ENCODE assay signal across 8 cellular contexts in the genomic region with DNA sequence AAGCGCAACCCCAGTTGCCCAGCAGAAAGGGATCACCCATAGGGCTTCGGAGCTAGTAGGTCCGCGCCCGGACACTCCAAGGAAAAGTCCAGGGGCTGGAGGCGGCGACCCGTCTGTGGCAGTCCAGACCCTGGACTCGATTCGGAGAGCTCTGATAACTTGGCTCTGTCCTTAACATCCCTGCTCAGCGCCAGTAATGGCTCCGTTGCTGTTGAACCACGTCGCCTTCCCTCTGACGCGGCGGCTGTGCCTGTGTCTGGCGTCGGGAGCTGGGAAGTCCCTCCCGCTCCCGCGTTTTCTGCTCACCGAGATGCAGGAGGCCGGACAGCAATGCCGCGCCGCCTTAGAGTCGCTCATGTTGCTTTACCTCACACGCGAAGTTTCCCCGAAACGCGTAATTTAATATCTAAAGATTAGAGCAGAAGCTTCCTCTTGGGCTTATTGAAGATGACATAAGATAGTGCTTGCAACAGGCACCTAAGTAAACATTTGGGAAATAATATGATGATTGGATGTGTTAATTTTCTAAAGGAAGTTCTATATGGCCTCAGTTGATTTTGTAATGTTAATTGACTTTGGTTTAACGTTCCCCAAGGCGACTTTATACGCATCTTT. TPM values are rescaled to one million over a fixed set of nuclear protein-coding genes. Genes with fewer than 3 reads are reported as not detected.
A peak's percentile ranks its signal among the peaks of the same experiment; 100 is the strongest.
DNase-seq lines count a peak whose midpoint lies in the region; ATAC-seq, FAIRE-seq and TF ChIP-seq lines count a peak whose summit lies in the region.

No MANE protein-coding gene starts in this region.

- peaks cover 30% of the 10 kb centered on the region for H3K4me1 Mint-ChIP-seq in activated CD4-positive, alpha-beta T cell treated with anti-CD3 and anti-CD28 coated beads for 36 hours

- FAIRE-seq in A549 (lab: Jason Lieb, UNC) = no peak

- peak overlapping the region; percentile 67 to 100 for H3K27ac ChIP-seq in A549

- TF ChIP-seq CTCF in A549 (IDR thresholded peaks at IDR 0.05) = no peak

- CTCF ChIA-PET in A549 (lab: Yijun Ruan, JAX) = no interaction called here
- CTCF ChIA-PET in activated CD4-positive, alpha-beta T cell treated with anti-CD3 and anti-CD28 coated beads for 36 hours (lab: Charles Lee) = interaction anchor here (0.6 to 1.8 kb wide), 2 partner anchors 42 to 59 kb away, joined by 3 to 14 read pairs; no protein-coding TSS in a partner anchor

- no peaks in the 10 kb centered on the region for H3K9me3 ChIP-seq in A549

- 10% methylated on average over 23 of the region's 36 CpGs for WGBS in A549 (ENCODE audit: missing lambda C conversion rate)

- peaks cover 14% of the 10 kb centered on the region for H3K36me3 Mint-ChIP-seq in activated CD4-positive, alpha-beta T cell treated with anti-CD3 and anti-CD28 coated beads for 36 hours (ENCODE audit: low read depth)

- H3K4me2 ChIP-seq in A549 = peak overlapping the region; percentile 73

- ATAC-seq in A549 (peak; percentile 75 to 81), GM18868 (IDR thresholded peaks at IDR 0.05; ENCODE audit: unreplicated experiment) (peak; percentile 14), HG03159 (IDR thresholded peaks at IDR 0.05; ENCODE audit: unreplicated experiment) (peak; percentile 7)
- peak; percentile 25 for ATAC-seq in activated CD4-positive, alpha-beta T cell treated with anti-CD3 and anti-CD28 coated beads for 36 hours

- H3K4me1 ChIP-seq in A549 = peaks cover 4% of the 10 kb centered on the region; the same call in 1 of the 3 replicates

- peak overlapping the region; percentile 98 for H3K27ac Mint-ChIP-seq in activated CD4-positive, alpha-beta T cell treated with anti-CD3 and anti-CD28 coated beads for 36 hours

- peak overlapping the region; percentile 89 for H3K4me3 Mint-ChIP-seq in activated CD4-positive, alpha-beta T cell treated with anti-CD3 and anti-CD28 coated beads for 36 hours

- TF ChIP-seq POLR2A in A549 (IDR thresholded peaks at IDR 0.05; ENCODE audit: low read length) = peak; percentile 43; the same call in 1 of the 2 replicates

- no peak for TF ChIP-seq EP300 in A549 (IDR thresholded peaks at IDR 0.05)

- H3K4me3 ChIP-seq in A549 = peak overlapping the region; percentile 96

- DNase-seq in A549 (ENCODE audit: low read depth in 1 of 2, low spot score in 1 of 2) (peak; percentile 38 to 90), NCI-H2196 treated with DMSO at 0.1 percent for 48 hours (lab: John Stamatoyannopoulos, UW; ENCODE audit: unreplicated experiment) (peak; percentile 87), dedifferentiated amniotic fluid mesenchymal stem cell (ENCODE audit: extremely low spot score) (peak; percentile 78), left kidney (ENCODE audit: low read depth, low spot score) (peak; percentile 97)
- DNase-seq in activated CD4-positive, alpha-beta T cell treated with anti-CD3 and anti-CD28 coated beads for 36 hours = peak; percentile 89
- peak; percentile 31 to 49 for DNase-seq in stimulated activated CD4-positive, alpha-beta T cell treated with anti-CD3 and anti-CD28 coated beads, Interleukin-1b, Interleukin-23, amount 100 ng/mL, for 4 hours (ENCODE audit: low read depth in 2 of 2)

- intact Hi-C loops in activated CD4-positive, alpha-beta T cell treated with anti-CD3 and anti-CD28 coated beads for 36 hours (cut with DNase I, micrococcal nuclease) = loop anchor here (1.0 to 10.0 kb wide), 6 partner anchors 13 to 1845 kb away; a partner anchor contains a TSS

- POLR2A ChIA-PET in A549 (lab: Yijun Ruan, JAX) = interaction anchor here (0.6 to 1.9 kb wide), 5 partner anchors 13 to 1871 kb away, joined by 3 to 49 read pairs (median 7); no protein-coding TSS in a partner anchor
- POLR2A ChIA-PET in activated CD4-positive, alpha-beta T cell treated with anti-CD3 and anti-CD28 coated beads for 36 hours (lab: Charles Lee) = interaction anchor here (0.6 to 4.6 kb wide), 4 partner anchors 16 to 1050 kb away, joined by 3 to 36 read pairs (median 4); no protein-coding TSS in a partner anchor

- no peaks in the 10 kb centered on the region for H3K9me3 Mint-ChIP-seq in activated CD4-positive, alpha-beta T cell treated with anti-CD3 and anti-CD28 coated beads for 36 hours (ENCODE audit: low read depth)

- peaks cover 2% of the 10 kb centered on the region for H3K27me3 Mint-ChIP-seq in activated CD4-positive, alpha-beta T cell treated with anti-CD3 and anti-CD28 coated beads for 36 hours

- no peak for TF ChIP-seq RAD21 in A549 (conservative IDR thresholded peaks at IDR 0.05 in 1 of 2, IDR thresholded peaks at IDR 0.05 in 1 of 2)

TF ChIP-seq in A549, 52 proteins besides CTCF, POLR2A, EP300 and RAD21:
- TF ChIP-seq RCOR1 (IDR thresholded peaks at IDR 0.05; ENCODE audit: low read depth, low read length) = no peak
- no peak for TF ChIP-seq ZFP36 (IDR thresholded peaks at IDR 0.05; ENCODE audit: borderline replicate concordance, partially characterized antibody)
- TF ChIP-seq, protein P1, sequence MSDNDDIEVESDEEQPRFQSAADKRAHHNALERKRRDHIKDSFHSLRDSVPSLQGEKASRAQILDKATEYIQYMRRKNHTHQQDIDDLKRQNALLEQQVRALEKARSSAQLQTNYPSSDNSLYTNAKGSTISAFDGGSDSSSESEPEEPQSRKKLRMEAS (IDR thresholded peaks at IDR 0.05) = peak; percentile 82
- TF ChIP-seq, protein P2, sequence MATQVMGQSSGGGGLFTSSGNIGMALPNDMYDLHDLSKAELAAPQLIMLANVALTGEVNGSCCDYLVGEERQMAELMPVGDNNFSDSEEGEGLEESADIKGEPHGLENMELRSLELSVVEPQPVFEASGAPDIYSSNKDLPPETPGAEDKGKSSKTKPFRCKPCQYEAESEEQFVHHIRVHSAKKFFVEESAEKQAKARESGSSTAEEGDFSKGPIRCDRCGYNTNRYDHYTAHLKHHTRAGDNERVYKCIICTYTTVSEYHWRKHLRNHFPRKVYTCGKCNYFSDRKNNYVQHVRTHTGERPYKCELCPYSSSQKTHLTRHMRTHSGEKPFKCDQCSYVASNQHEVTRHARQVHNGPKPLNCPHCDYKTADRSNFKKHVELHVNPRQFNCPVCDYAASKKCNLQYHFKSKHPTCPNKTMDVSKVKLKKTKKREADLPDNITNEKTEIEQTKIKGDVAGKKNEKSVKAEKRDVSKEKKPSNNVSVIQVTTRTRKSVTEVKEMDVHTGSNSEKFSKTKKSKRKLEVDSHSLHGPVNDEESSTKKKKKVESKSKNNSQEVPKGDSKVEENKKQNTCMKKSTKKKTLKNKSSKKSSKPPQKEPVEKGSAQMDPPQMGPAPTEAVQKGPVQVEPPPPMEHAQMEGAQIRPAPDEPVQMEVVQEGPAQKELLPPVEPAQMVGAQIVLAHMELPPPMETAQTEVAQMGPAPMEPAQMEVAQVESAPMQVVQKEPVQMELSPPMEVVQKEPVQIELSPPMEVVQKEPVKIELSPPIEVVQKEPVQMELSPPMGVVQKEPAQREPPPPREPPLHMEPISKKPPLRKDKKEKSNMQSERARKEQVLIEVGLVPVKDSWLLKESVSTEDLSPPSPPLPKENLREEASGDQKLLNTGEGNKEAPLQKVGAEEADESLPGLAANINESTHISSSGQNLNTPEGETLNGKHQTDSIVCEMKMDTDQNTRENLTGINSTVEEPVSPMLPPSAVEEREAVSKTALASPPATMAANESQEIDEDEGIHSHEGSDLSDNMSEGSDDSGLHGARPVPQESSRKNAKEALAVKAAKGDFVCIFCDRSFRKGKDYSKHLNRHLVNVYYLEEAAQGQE (IDR thresholded peaks at IDR 0.05) = peak; percentile 28; the same call in 1 of the 2 replicates
- TF ChIP-seq, protein P3, sequence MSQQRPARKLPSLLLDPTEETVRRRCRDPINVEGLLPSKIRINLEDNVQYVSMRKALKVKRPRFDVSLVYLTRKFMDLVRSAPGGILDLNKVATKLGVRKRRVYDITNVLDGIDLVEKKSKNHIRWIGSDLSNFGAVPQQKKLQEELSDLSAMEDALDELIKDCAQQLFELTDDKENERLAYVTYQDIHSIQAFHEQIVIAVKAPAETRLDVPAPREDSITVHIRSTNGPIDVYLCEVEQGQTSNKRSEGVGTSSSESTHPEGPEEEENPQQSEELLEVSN (IDR thresholded peaks at IDR 0.05; ENCODE audit: borderline replicate concordance, low read depth) = peak; percentile 96
- peak; percentile 3; the same call in 1 of the 2 replicates for TF ChIP-seq PHF8 (IDR thresholded peaks at IDR 0.05; ENCODE audit: borderline replicate concordance, low read depth)
TF ChIP-seq in A549: peak in this region for 4.

RNA-seq across cellular contexts. Expression of a gene that starts 1.3 kb away (rescaled TPM):
- polyA plus RNA-seq in A549 (2011; rRNA removed) (17.1 and 23.4 TPM in 2 replicates), A549 (2017; fragmentation: RNase III; extraction: RNeasy Plus Mini Kit Qiagen cat#74134 plus additional on column Dnase treatment) (5.8 to 7.3 TPM (median 7.1 TPM) in 3 replicates)
- polyA plus RNA-seq in A549 (2012; cell fraction: cytosol; rRNA removed) = 3.6 and 3.7 TPM in 2 replicates
- polyA plus RNA-seq in A549 (2012; cell fraction: nucleus; rRNA removed) = 1.9 and 3.9 TPM in 2 replicates
- polyA minus RNA-seq in A549 (2011; rRNA and poly(A)+ RNA removed) = 11.1 and 14.3 TPM in 2 replicates
- total RNA-seq in activated CD4-positive, alpha-beta T cell treated with anti-CD3 and anti-CD28 coated beads for 36 hours = 10 to 100 TPM; 20.9 to 23.4 TPM

Comparison
In these comparisons a context has a peak if more than half of its experiments do, and no peak if none do; other contexts are left out.
1. Peak in every context shown above with its lines: DNase-seq, ATAC-seq, H3K4me3 ChIP-seq and H3K27ac ChIP-seq.
2. ATAC-seq: peak in every context shown above with its lines; median percentile 78 in A549; 25 in activated CD4-positive, alpha-beta T cell treated with anti-CD3 and anti-CD28 coated beads for 36 hours; 14 in GM18868; 7 in HG03159.
3. DNase-seq: peak in every context shown above with its lines; median percentile 97 in left kidney; 89 in activated CD4-positive, alpha-beta T cell treated with anti-CD3 and anti-CD28 coated beads for 36 hours; 87 in NCI-H2196 treated with DMSO at 0.1 percent for 48 hours; 78 in dedifferentiated amniotic fluid mesenchymal stem cell; 64 in A549; 40 in stimulated activated CD4-positive, alpha-beta T cell treated with anti-CD3 and anti-CD28 coated beads, Interleukin-1b, Interleukin-23, amount 100 ng/mL, for 4 hours.